In the genomic region with DNA sequence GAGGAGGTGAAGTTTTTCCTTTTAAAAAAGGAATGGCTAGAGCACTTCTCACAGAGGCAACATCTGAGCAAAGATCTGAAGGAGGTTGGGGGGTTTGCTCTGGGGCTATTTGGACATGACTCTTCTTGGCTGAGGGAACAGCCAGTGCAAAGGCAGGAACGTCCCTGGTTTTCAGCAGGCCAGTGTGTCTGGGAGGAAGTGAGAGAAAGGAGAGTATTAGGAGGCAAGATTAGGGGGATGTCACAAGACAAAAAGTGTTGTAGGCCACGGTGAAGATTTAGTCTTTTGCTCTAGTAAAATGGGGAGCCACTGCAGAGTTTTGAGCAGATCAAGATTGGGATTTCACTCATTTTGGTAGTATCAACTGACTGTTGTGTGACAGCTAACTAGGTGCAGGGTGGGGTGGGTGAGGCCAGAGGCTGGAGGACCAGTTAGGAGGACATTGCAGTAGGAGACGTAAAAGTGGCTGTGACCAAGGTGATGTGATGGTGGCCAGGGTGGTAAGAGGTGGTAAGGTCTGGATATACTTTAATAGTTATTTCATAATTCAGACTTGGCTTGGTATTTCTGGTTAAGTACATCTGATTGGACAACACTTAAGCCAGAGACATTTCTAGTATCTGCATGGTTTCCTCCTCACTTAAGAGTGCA, we compare ENCODE assay signal across 16 cellular contexts. TPM values are rescaled to one million over a fixed set of nuclear protein-coding genes. Genes with fewer than 3 reads are reported as not detected.
DNase-seq lines count a peak whose midpoint lies in the region; ATAC-seq and TF ChIP-seq lines count a peak whose summit lies in the region.
"Had no signal": no experiment of that assay in that cellular context is flagged by ENCODE, and none has a peak within 500 bp of the region (broad histone marks: within the 10 kb centered on the region; RNA-seq: fewer than 3 reads in every experiment).

No MANE protein-coding gene starts in this region.

- no peaks in the 10 kb centered on the region for H3K27me3 Mint-ChIP-seq in CD4-positive, alpha-beta memory T cell
- H3K27me3 Mint-ChIP-seq in dendritic cell treated with granulocyte-macrophage colony-stimulating factor and Interleukin-4, amounts not matched to agents 40 ng/mL and 50 ng/mL, for 4 days: no peaks in the 10 kb centered on the region
- H3K27me3 Mint-ChIP-seq in nephron (ENCODE audit: low read depth) (no peaks in the 10 kb centered on the region), Calu3 (ENCODE audit: unreplicated experiment) (no peaks in the 10 kb centered on the region)
- no peaks in the 10 kb centered on the region for H3K27me3 Mint-ChIP-seq in activated T-cell treated with anti-CD3 and anti-CD28 coated beads, Interleukin-2, amount 50 U/mL, for 24 hours

- H3K36me3 ChIP-seq in CD4-positive, alpha-beta memory T cell (ENCODE audit: insufficient read depth, low read length): no peaks in the 10 kb centered on the region
- H3K36me3 ChIP-seq: MG63, Peyer's patch, suprapubic skin had no signal

- H3K9me3 Mint-ChIP-seq in CD4-positive, alpha-beta memory T cell: no peaks in the 10 kb centered on the region
- H3K9me3 Mint-ChIP-seq in dendritic cell treated with granulocyte-macrophage colony-stimulating factor and Interleukin-4, amounts not matched to agents 40 ng/mL and 50 ng/mL, for 4 days: no peaks in the 10 kb centered on the region
- no peaks in the 10 kb centered on the region for H3K9me3 Mint-ChIP-seq in nephron
- H3K9me3 Mint-ChIP-seq in Calu3 (ENCODE audit: low read depth, unreplicated experiment): no peaks in the 10 kb centered on the region
- H3K9me3 Mint-ChIP-seq in activated T-cell treated with anti-CD3 and anti-CD28 coated beads, Interleukin-2, amount 50 U/mL, for 24 hours: no peaks in the 10 kb centered on the region

- peaks cover 23 to 59% (median 40%) of the 10 kb centered on the region in 4 donors for H3K4me1 Mint-ChIP-seq in CD4-positive, alpha-beta memory T cell
- peaks cover 91% of the 10 kb centered on the region for H3K4me1 Mint-ChIP-seq in dendritic cell treated with granulocyte-macrophage colony-stimulating factor and Interleukin-4, amounts not matched to agents 40 ng/mL and 50 ng/mL, for 4 days (ENCODE audit: low read depth)
- H3K4me1 Mint-ChIP-seq in nephron: peaks cover 69% of the 10 kb centered on the region
- H3K4me1 Mint-ChIP-seq in Calu3 (ENCODE audit: low read depth, unreplicated experiment): no peaks in the 10 kb centered on the region
- peaks cover 54% of the 10 kb centered on the region for H3K4me1 Mint-ChIP-seq in activated T-cell treated with anti-CD3 and anti-CD28 coated beads, Interleukin-2, amount 50 U/mL, for 24 hours (ENCODE audit: low read depth)

- TF ChIP-seq CTCF in nephron (IDR thresholded peaks at IDR 0.05; ENCODE audit: unreplicated experiment in 3 of 3): no peak
- TF ChIP-seq CTCF in Calu3 (IDR thresholded peaks at IDR 0.05; ENCODE audit: unreplicated experiment): no peak

- intact Hi-C loops in CD4-positive, alpha-beta memory T cell (cut with micrococcal nuclease): no loop called here
- intact Hi-C loops in dendritic cell treated with granulocyte-macrophage colony-stimulating factor and Interleukin-4, amounts not matched to agents 40 ng/mL and 50 ng/mL, for 4 days (cut with micrococcal nuclease): loop anchor here (5.0 kb wide), 1 partner anchor 38 kb away; no protein-coding TSS in a partner anchor
- intact Hi-C loops in Calu3 (cut with micrococcal nuclease; ENCODE audit: unreplicated experiment): no loop called here

- ATAC-seq in HG03442 (IDR thresholded peaks at IDR 0.05; ENCODE audit: unreplicated experiment): no peak
- ATAC-seq in esophagus mucosa: no peak
- ATAC-seq: HCT116 had no signal

- POLR2A ChIA-PET in CD4-positive, alpha-beta memory T cell (lab: Charles Lee; ENCODE audit: partially characterized antibody): no interaction called here

- H3K27ac Mint-ChIP-seq in CD4-positive, alpha-beta memory T cell: peak overlapping the region in 4 of 7 donors; percentile 18 to 81 (median 47)
- H3K27ac Mint-ChIP-seq in dendritic cell treated with granulocyte-macrophage colony-stimulating factor and Interleukin-4, amounts not matched to agents 40 ng/mL and 50 ng/mL, for 4 days: peak overlapping the region; percentile 80
- H3K27ac Mint-ChIP-seq in nephron (peak overlapping the region in 2 of 3 experiments; percentile 9 to 85), Calu3 (ENCODE audit: unreplicated experiment) (no peak overlapping the region)
- H3K27ac Mint-ChIP-seq in activated T-cell treated with anti-CD3 and anti-CD28 coated beads, Interleukin-2, amount 50 U/mL, for 24 hours: no peak overlapping the region

- no peak overlapping the region for H3K4me3 ChIP-seq in CD4-positive, alpha-beta memory T cell (ENCODE audit: low read length in 2 of 2)
- H3K4me3 ChIP-seq: MG63, Peyer's patch, suprapubic skin had no signal

- BruUV-seq in Calu3 (replicated peaks; lab: Mats Ljungman, UMichigan): no TSS peak

- peaks cover 0 to 3% of the 10 kb centered on the region in 2 donors for H3K36me3 Mint-ChIP-seq in CD4-positive, alpha-beta memory T cell
- H3K36me3 Mint-ChIP-seq in dendritic cell treated with granulocyte-macrophage colony-stimulating factor and Interleukin-4, amounts not matched to agents 40 ng/mL and 50 ng/mL, for 4 days (ENCODE audit: low read depth): peaks cover 30% of the 10 kb centered on the region
- H3K36me3 Mint-ChIP-seq in nephron (ENCODE audit: low read depth) (no peaks in the 10 kb centered on the region), Calu3 (ENCODE audit: insufficient read depth, unreplicated experiment) (no peaks in the 10 kb centered on the region)
- H3K36me3 Mint-ChIP-seq in activated T-cell treated with anti-CD3 and anti-CD28 coated beads, Interleukin-2, amount 50 U/mL, for 24 hours (ENCODE audit: low read depth): no peaks in the 10 kb centered on the region

- CTCF ChIA-PET in CD4-positive, alpha-beta memory T cell (lab: Charles Lee; ENCODE audit: partially characterized antibody): no interaction called here
- CTCF ChIA-PET in Calu3 (lab: Charles Lee): no interaction called here

- DNase-seq in CD4-positive, alpha-beta memory T cell: no peak
- DNase-seq in MV-4-11 (lab: John Stamatoyannopoulos, UW): peak; percentile 66
- DNase-seq in Calu3: no peak
- no peak for DNase-seq in activated T-cell treated with anti-CD3 and anti-CD28 coated beads, Interleukin-2, amount 50 U/mL, for 24 hours
- DNase-seq: activated naive CD4-positive, alpha-beta T cell; DMS 273 treated with DMSO at 0.1 percent for 48 hours; NCI-H69; Peyer's patch; SW 1271 had no signal

- peaks cover 17% of the 10 kb centered on the region for H3K4me1 ChIP-seq in CD4-positive, alpha-beta memory T cell (ENCODE audit: insufficient read depth, low read length)
- H3K4me1 ChIP-seq: Peyer's patch had no signal

- H3K9me3 ChIP-seq in CD4-positive, alpha-beta memory T cell (ENCODE audit: control insufficient read depth in 1 of 2, low read length in 2 of 2): no peaks in the 10 kb centered on the region
- H3K9me3 ChIP-seq: MG63, Peyer's patch, suprapubic skin had no signal

- H3K4me3 Mint-ChIP-seq in CD4-positive, alpha-beta memory T cell: peak overlapping the region in 1 of 8 donors; percentile 13
- H3K4me3 Mint-ChIP-seq in dendritic cell treated with granulocyte-macrophage colony-stimulating factor and Interleukin-4, amounts not matched to agents 40 ng/mL and 50 ng/mL, for 4 days: peak overlapping the region; percentile 7
- H3K4me3 Mint-ChIP-seq in nephron (peak overlapping the region in 1 of 3 experiments; percentile 42), Calu3 (ENCODE audit: low read depth, unreplicated experiment) (no peak overlapping the region)
- no peak overlapping the region for H3K4me3 Mint-ChIP-seq in activated T-cell treated with anti-CD3 and anti-CD28 coated beads, Interleukin-2, amount 50 U/mL, for 24 hours

- H3K27me3 ChIP-seq in CD4-positive, alpha-beta memory T cell (ENCODE audit: insufficient read depth, low read length): no peaks in the 10 kb centered on the region
- H3K27me3 ChIP-seq: MG63, Peyer's patch, suprapubic skin had no signal

- H3K27ac ChIP-seq in CD4-positive, alpha-beta memory T cell (ENCODE audit: low read depth, low read length): no peak overlapping the region
- H3K27ac ChIP-seq: Peyer's patch had no signal

RNA-seq across cellular contexts. Expression of a gene that starts 40.6 kb away (rescaled TPM):
- 10 to 100 TPM; 20.0 to 21.8 TPM for total RNA-seq in CD4-positive, alpha-beta memory T cell
- 1 to 10 TPM; 3.8 to 9.0 TPM for polyA plus RNA-seq in CD4-positive, alpha-beta memory T cell
- total RNA-seq in Calu3 (2022): 5.9 and 6.3 TPM in 2 replicates
- 15.9 TPM for total RNA-seq in esophagus mucosa

Comparison
In these comparisons a context has a peak if more than half of its experiments do, and no peak if none do; other contexts are left out.
1. H3K27ac Mint-ChIP-seq: peak in CD4-positive, alpha-beta memory T cell (4 of 7), dendritic cell treated with granulocyte-macrophage colony-stimulating factor and Interleukin-4, amounts not matched to agents 40 ng/mL and 50 ng/mL, for 4 days (single experiment) and nephron (2 of 3); none in Calu3 (single experiment) and activated T-cell treated with anti-CD3 and anti-CD28 coated beads, Interleukin-2, amount 50 U/mL, for 24 hours (single experiment).